18 cellular contexts compared by ENCODE assay signal in the genomic region with DNA sequence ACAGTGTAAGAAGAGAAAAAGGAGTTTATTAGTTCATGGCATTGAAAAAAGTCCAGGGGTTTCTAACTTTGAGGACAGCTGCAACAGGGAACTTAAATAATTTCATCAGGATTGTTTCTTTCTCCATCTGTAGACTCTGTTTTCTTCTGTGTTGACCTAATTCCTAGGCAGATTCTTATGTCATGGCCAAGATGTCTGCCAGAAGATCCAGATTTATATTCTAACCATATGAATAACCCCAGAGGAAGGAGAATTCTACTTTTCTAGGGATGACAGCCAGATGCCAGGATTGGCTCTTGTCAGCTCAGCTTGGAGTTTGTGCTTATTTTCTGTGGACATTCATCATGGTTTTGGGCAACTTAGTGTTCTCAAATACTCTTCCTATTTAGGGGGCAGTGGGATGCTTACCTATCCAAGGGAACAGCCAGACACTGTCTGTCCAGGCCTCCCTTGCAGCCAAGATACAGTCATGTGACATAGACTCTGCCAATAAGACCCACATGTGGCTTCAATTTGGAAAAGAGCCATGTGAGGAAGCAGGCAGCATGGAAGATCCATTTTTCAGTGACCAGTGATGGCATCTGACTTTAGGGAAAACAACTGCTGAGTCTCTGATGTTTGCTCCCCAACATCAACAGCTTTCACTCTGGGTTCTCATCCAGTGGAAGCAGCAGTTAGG. TPM values are rescaled to one million over a fixed set of nuclear protein-coding genes. Genes with fewer than 3 reads are reported as not detected.
DNase-seq lines count a peak whose midpoint lies in the region; ATAC-seq, FAIRE-seq and TF ChIP-seq lines count a peak whose summit lies in the region.
"Had no signal": no experiment of that assay in that cellular context is flagged by ENCODE, and none has a peak within 500 bp of the region (broad histone marks: within the 10 kb centered on the region; RNA-seq: fewer than 3 reads in every experiment).

No MANE protein-coding gene starts in this region.

- no peaks in the 10 kb centered on the region for H3K27me3 Mint-ChIP-seq in progenitor cell of endocrine pancreas
- H3K27me3 Mint-ChIP-seq: activated CD4-positive, alpha-beta memory T cell treated with anti-CD3 and anti-CD28 coated beads for 36 hours had no signal

- ATAC-seq in SK-N-SH treated with all-trans-retinoic acid at 6 μM for 48 hours (peak; percentile 77), HepG2 (no peak)

- H3K79me2 ChIP-seq in HepG2 (ENCODE audit: insufficient read depth, low read length), result peaks cover 2% of the 10 kb centered on the region

- no peak overlapping the region for H2AFZ ChIP-seq in HepG2 (ENCODE audit: low read length)

- H3K9me3 ChIP-seq in HepG2 (ENCODE audit: low read length), result no peaks in the 10 kb centered on the region
- no peaks in the 10 kb centered on the region for H3K9me3 ChIP-seq in stomach
- H3K9me3 ChIP-seq in spleen, result no peaks in the 10 kb centered on the region
- H3K9me3 ChIP-seq: heart right ventricle, MG63 had no signal

- H3K36me3 ChIP-seq in HepG2 (replicated peaks in 1 of 2; ENCODE audit: control insufficient read depth in 1 of 2, insufficient read depth in 2 of 2, low read length in 2 of 2) (peaks cover 11 to 37% of the 10 kb centered on the region in 2 experiments), stomach (peaks cover 20 to 53% (median 50%) of the 10 kb centered on the region in 4 donors), spleen (peaks cover 4 to 61% (median 31%) of the 10 kb centered on the region in 6 donors)

- no peak overlapping the region for H3K27ac Mint-ChIP-seq in progenitor cell of endocrine pancreas
- H3K27ac Mint-ChIP-seq: activated CD4-positive, alpha-beta memory T cell treated with anti-CD3 and anti-CD28 coated beads for 36 hours; activated T-helper 1 cell treated with anti-CD3 and anti-CD28 coated beads, Interleukin-12 subunit alpha, Interleukin-12 subunit beta, Interleukin-2, Interleukin-4 antibody, amounts not matched to agents 30 ng/mL and 10 ng/mL and 1 ng/mL, durations not matched to agents 14 hours and 24 hours and 36 hours; H9 had no signal

- peaks cover 20% of the 10 kb centered on the region for H3K4me1 Mint-ChIP-seq in progenitor cell of endocrine pancreas (ENCODE audit: low read depth)
- H3K4me1 Mint-ChIP-seq: H9 had no signal

- H3K27me3 ChIP-seq in HepG2 (ENCODE audit: control insufficient read depth in 1 of 2, insufficient read depth in 2 of 2, low read length in 2 of 2) (no peaks in the 10 kb centered on the region), stomach (no peaks in the 10 kb centered on the region), spleen (replicated peaks in 1 of 7) (no peaks in the 10 kb centered on the region)
- H3K27me3 ChIP-seq: heart right ventricle, MG63 had no signal

- TF ChIP-seq EP300 in HepG2 (IDR thresholded peaks at IDR 0.05; ENCODE audit: low read depth in 2 of 2, low read length in 2 of 2) (no peak), HepG2 (CRISPR knock-in tag; IDR thresholded peaks at IDR 0.05; ENCODE audit: borderline replicate concordance) (no peak), stomach (IDR thresholded peaks at IDR 0.05) (no peak)

- TF ChIP-seq POLR2A in HepG2 (IDR thresholded peaks at IDR 0.05; ENCODE audit: insufficient read depth in 1 of 2, low read depth in 2 of 2, low read length in 2 of 2) (no peak), stomach (IDR thresholded peaks at IDR 0.05) (no peak), spleen (IDR thresholded peaks at IDR 0.05) (no peak)

- no peak overlapping the region for H3K9ac ChIP-seq in HepG2 (ENCODE audit: insufficient read depth, low read depth, low read length)

- no peak for TF ChIP-seq CTCF in HepG2 (CRISPR knock-in tag; IDR thresholded peaks at IDR 0.05)
- no peak for TF ChIP-seq CTCF in stomach (IDR thresholded peaks at IDR 0.05)
- TF ChIP-seq CTCF in progenitor cell of endocrine pancreas (IDR thresholded peaks at IDR 0.05; ENCODE audit: unreplicated experiment), result no peak
- no peak for TF ChIP-seq CTCF in spleen (IDR thresholded peaks at IDR 0.05 in 8 of 11, conservative IDR thresholded peaks at IDR 0.05 in 3 of 11)

- H3K4me1 ChIP-seq in HepG2 (ENCODE audit: insufficient read depth, low read length), result peaks cover 22% of the 10 kb centered on the region
- H3K4me1 ChIP-seq in stomach, result peaks cover 0 to 32% (median 14%) of the 10 kb centered on the region in 4 donors
- peaks cover 0 to 21% (median 2%) of the 10 kb centered on the region in 6 donors for H3K4me1 ChIP-seq in spleen

- no peak overlapping the region for H3K4me2 ChIP-seq in HepG2 (ENCODE audit: low read depth, low read length)

- H3K9me3 Mint-ChIP-seq in progenitor cell of endocrine pancreas (ENCODE audit: low read depth), result peaks cover 4% of the 10 kb centered on the region
- H3K9me3 Mint-ChIP-seq: activated CD4-positive, alpha-beta memory T cell treated with anti-CD3 and anti-CD28 coated beads for 36 hours; activated T-helper 1 cell treated with anti-CD3 and anti-CD28 coated beads, Interleukin-12 subunit alpha, Interleukin-12 subunit beta, Interleukin-2, Interleukin-4 antibody, amounts not matched to agents 30 ng/mL and 10 ng/mL and 1 ng/mL, durations not matched to agents 14 hours and 24 hours and 36 hours; H9 had no signal

- DNase-seq in EH (ENCODE audit: low read depth) (peak; percentile 59), HepG2 (ENCODE audit: low spot score) (no peak), stomach (no peak), progenitor cell of endocrine pancreas (ENCODE audit: low spot score, unreplicated experiment) (no peak), mesenteric fat pad (ENCODE audit: low spot score) (no peak), spleen (no peak), NCI-H1105 treated with DMSO at 0.1 percent for 48 hours (lab: John Stamatoyannopoulos, UW) (no peak)
- DNase-seq: activated CD4-positive, alpha-beta memory T cell treated with anti-CD3 and anti-CD28 coated beads for 36 hours; cerebellar nuclear complex; H9; heart right ventricle; NCI-H2029 treated with DMSO at 0.1 percent for 48 hours; NCI-H526 had no signal

- no peak for TF ChIP-seq RAD21 in HepG2 (CRISPR knock-in tag; IDR thresholded peaks at IDR 0.05)

- H3K36me3 Mint-ChIP-seq in progenitor cell of endocrine pancreas (ENCODE audit: insufficient read depth), result peaks cover 26% of the 10 kb centered on the region

- H3K27ac ChIP-seq in HepG2 (ENCODE audit: extremely low read length, insufficient read depth, low read length) (no peak overlapping the region), stomach (peak overlapping the region in 4 of 5 donors; percentile 22 to 70 (median 60)), spleen (peak overlapping the region in 2 of 8 donors; percentile 13 to 21)

- H3K4me3 ChIP-seq in HepG2 (replicated peaks in 1 of 3; ENCODE audit: insufficient read depth in 1 of 3, low read depth in 2 of 3, low read length in 3 of 3) (no peak overlapping the region), stomach (no peak overlapping the region), spleen (no peak overlapping the region)
- H3K4me3 ChIP-seq: heart right ventricle, MG63 had no signal

- no peak for FAIRE-seq in HepG2 (lab: Jason Lieb, UNC)
- FAIRE-seq: endometrium, keratinocyte had no signal

- no peaks in the 10 kb centered on the region for H4K20me1 ChIP-seq in HepG2 (ENCODE audit: insufficient read depth, low read length)

- H3K4me3 Mint-ChIP-seq in progenitor cell of endocrine pancreas (ENCODE audit: low read depth), result no peak overlapping the region
- H3K4me3 Mint-ChIP-seq: activated CD4-positive, alpha-beta memory T cell treated with anti-CD3 and anti-CD28 coated beads for 36 hours; activated T-helper 1 cell treated with anti-CD3 and anti-CD28 coated beads, Interleukin-12 subunit alpha, Interleukin-12 subunit beta, Interleukin-2, Interleukin-4 antibody, amounts not matched to agents 30 ng/mL and 10 ng/mL and 1 ng/mL, durations not matched to agents 14 hours and 24 hours and 36 hours; H9 had no signal

- intact Hi-C loops in HepG2 (cut with micrococcal nuclease; ENCODE audit: unreplicated experiment), result no loop called here
- intact Hi-C loops in stomach (cut with DNase I; ENCODE audit: low total_unique reads), result no loop called here
- intact Hi-C loops in spleen (cut with DNase I; ENCODE audit: low total_unique reads), result no loop called here

- no TSS peak for BruUV-seq in HepG2 (replicated peaks; lab: Mats Ljungman, UMichigan)

- in situ Hi-C loops in HepG2 (cut with HindIII; ENCODE audit: extremely low pct_ligation_motif_present, low pct_unique_long_range_greater_than_20kb), result loop anchor here (25.0 kb wide), 1 partner anchor 382 kb away; no protein-coding TSS in a partner anchor

- POLR2A ChIA-PET in HepG2 (lab: Yijun Ruan, JAX), result no interaction called here

- CTCF ChIA-PET in HepG2 (lab: Yijun Ruan, JAX; ENCODE audit: low intra/inter-chr PET ratio, low total read pairs), result interaction anchor here (2.6 kb wide), 1 partner anchor 242 kb away, joined by 45 read pairs; no protein-coding TSS in a partner anchor

RNA-seq across cellular contexts. Expression of a gene that starts 18.2 kb away (rescaled TPM):
- total RNA-seq in HepG2 (2016; rRNA removed; fragmentation: Illumina TruSeq; extraction: Trizol) (50.7 and 66.3 TPM in 2 replicates), stomach (10 to 100 TPM in 3 of 5 donors, 1 to 10 TPM in 2; 4.7 to 69.2 (median 23.1) TPM), progenitor cell of endocrine pancreas (25.4 and 27.9 TPM in 2 replicates), mesenteric fat pad (22.5 TPM), spleen (10 to 100 TPM; 11.5 to 23.5 (median 19.2) TPM)
- total RNA-seq in HepG2 (2016; cell fraction: cytosol; rRNA removed; fragmentation: Illumina TruSeq; extraction: Trizol; ENCODE audit: low read depth), result 11.7 and 12.0 TPM in 2 replicates
- total RNA-seq in HepG2 (2016; cell fraction: insoluble cytoplasmic fraction; rRNA removed; fragmentation: Illumina TruSeq; extraction: Trizol), result 54.0 and 71.4 TPM in 2 replicates
- total RNA-seq in HepG2 (2016; cell fraction: membrane; rRNA removed; fragmentation: Illumina TruSeq; extraction: Trizol), result 39.4 and 41.1 TPM in 2 replicates
- 23.2 and 24.9 TPM in 2 replicates for total RNA-seq in HepG2 (2016; cell fraction: nucleus; rRNA removed; fragmentation: Illumina TruSeq; extraction: Trizol)
- polyA plus RNA-seq in HepG2 (2011; rRNA removed) (31.0 and 37.1 TPM in 2 replicates), stomach (10 to 100 TPM; 14.6 to 22.8 (median 22.5) TPM), spleen (10 to 100 TPM in 2 of 3 donors, 1 to 10 TPM in 1; 9.3 to 19.2 (median 13.2) TPM)
- 33.2 and 42.6 TPM in 2 replicates for polyA plus RNA-seq in HepG2 (2011; cell fraction: cytosol; rRNA removed)
- polyA plus RNA-seq in HepG2 (2011; cell fraction: nucleus; rRNA removed), result 15.1 and 17.8 TPM in 2 replicates
- 24.1 and 24.8 TPM in 2 replicates for polyA plus RNA-seq in HepG2 (2012)
- 10.2 and 13.1 TPM in 2 replicates for polyA plus RNA-seq in HepG2 (2016; cell fraction: cytosol; fragmentation: Illumina TruSeq; extraction: Trizol; ENCODE audit: low read depth)
- polyA plus RNA-seq in HepG2 (2016; cell fraction: insoluble cytoplasmic fraction; fragmentation: Illumina TruSeq; extraction: Trizol; ENCODE audit: low read depth), result 54.7 and 63.4 TPM in 2 replicates
- 26.6 and 28.7 TPM in 2 replicates for polyA plus RNA-seq in HepG2 (2016; cell fraction: membrane; fragmentation: Illumina TruSeq; extraction: Trizol; ENCODE audit: low read depth)
- polyA plus RNA-seq in HepG2 (2016; cell fraction: nucleus; fragmentation: Illumina TruSeq; extraction: Trizol; ENCODE audit: insufficient read depth, low read depth), result 33.0 and 35.1 TPM in 2 replicates
- 4.1 and 30.1 TPM in 2 replicates for polyA minus RNA-seq in HepG2 (2011; rRNA and poly(A)+ RNA removed; ENCODE audit: low replicate concordance)
- polyA minus RNA-seq in HepG2 (2011; cell fraction: cytosol; rRNA and poly(A)+ RNA removed), result 14.5 and 16.1 TPM in 2 replicates
- 23.0 and 27.8 TPM in 2 replicates for polyA minus RNA-seq in HepG2 (2011; cell fraction: nucleus; rRNA and poly(A)+ RNA removed)

RNA-seq across cellular contexts. Expression of a gene that starts 46.4 kb away (rescaled TPM):
- not detected in 2 replicates for total RNA-seq in HepG2 (2016; rRNA removed; fragmentation: Illumina TruSeq; extraction: Trizol)
- not detected in 2 replicates for total RNA-seq in HepG2 (2016; cell fraction: cytosol; rRNA removed; fragmentation: Illumina TruSeq; extraction: Trizol; ENCODE audit: low read depth)
- not detected in 2 replicates for total RNA-seq in HepG2 (2016; cell fraction: insoluble cytoplasmic fraction; rRNA removed; fragmentation: Illumina TruSeq; extraction: Trizol)
- not detected in 2 replicates for total RNA-seq in HepG2 (2016; cell fraction: membrane; rRNA removed; fragmentation: Illumina TruSeq; extraction: Trizol)
- total RNA-seq in HepG2 (2016; cell fraction: nucleus; rRNA removed; fragmentation: Illumina TruSeq; extraction: Trizol), result not detected in 2 replicates
- not detected in 2 replicates for polyA plus RNA-seq in HepG2 (2011; rRNA removed)
- polyA plus RNA-seq in HepG2 (2011; cell fraction: cytosol; rRNA removed), result not detected in 2 replicates
- not detected in 2 replicates for polyA plus RNA-seq in HepG2 (2011; cell fraction: nucleus; rRNA removed)
- polyA plus RNA-seq in HepG2 (2012), result not detected in 2 replicates
- not detected in 2 replicates for polyA plus RNA-seq in HepG2 (2016; cell fraction: cytosol; fragmentation: Illumina TruSeq; extraction: Trizol; ENCODE audit: low read depth)
- polyA plus RNA-seq in HepG2 (2016; cell fraction: insoluble cytoplasmic fraction; fragmentation: Illumina TruSeq; extraction: Trizol; ENCODE audit: low read depth), result not detected in 2 replicates
- not detected in 2 replicates for polyA plus RNA-seq in HepG2 (2016; cell fraction: membrane; fragmentation: Illumina TruSeq; extraction: Trizol; ENCODE audit: low read depth)
- not detected in 2 replicates for polyA plus RNA-seq in HepG2 (2016; cell fraction: nucleus; fragmentation: Illumina TruSeq; extraction: Trizol; ENCODE audit: insufficient read depth, low read depth)
- not detected in 2 replicates for polyA minus RNA-seq in HepG2 (2011; rRNA and poly(A)+ RNA removed; ENCODE audit: low replicate concordance)
- not detected in 2 replicates for polyA minus RNA-seq in HepG2 (2011; cell fraction: cytosol; rRNA and poly(A)+ RNA removed)
- not detected in 2 replicates for polyA minus RNA-seq in HepG2 (2011; cell fraction: nucleus; rRNA and poly(A)+ RNA removed)
- 10 to 100 TPM in 4 of 5 donors, under 1 TPM in 1; 0.29 to 51.6 (median 23.2) TPM for total RNA-seq in stomach
- polyA plus RNA-seq in stomach, result 10 to 100 TPM; 20.2 to 35.3 (median 28.9) TPM
- total RNA-seq in progenitor cell of endocrine pancreas, result 1.1 and 1.2 TPM in 2 replicates
- 36.8 TPM for total RNA-seq in mesenteric fat pad
- total RNA-seq in spleen, result 10 to 100 TPM in 1 of 7 donors, 1 to 10 TPM in 6; 1.3 to 19.8 (median 4.3) TPM
- 1 to 10 TPM; 2.3 to 3.2 (median 2.5) TPM for polyA plus RNA-seq in spleen
- total RNA-seq: activated CD4-positive, alpha-beta memory T cell treated with anti-CD3 and anti-CD28 coated beads for 36 hours; activated T-helper 1 cell treated with anti-CD3 and anti-CD28 coated beads, Interleukin-12 subunit alpha, Interleukin-12 subunit beta, Interleukin-2, Interleukin-4 antibody, amounts not matched to agents 30 ng/mL and 10 ng/mL and 1 ng/mL, durations not matched to agents 14 hours and 24 hours and 36 hours had no signal
